In the genomic region with DNA sequence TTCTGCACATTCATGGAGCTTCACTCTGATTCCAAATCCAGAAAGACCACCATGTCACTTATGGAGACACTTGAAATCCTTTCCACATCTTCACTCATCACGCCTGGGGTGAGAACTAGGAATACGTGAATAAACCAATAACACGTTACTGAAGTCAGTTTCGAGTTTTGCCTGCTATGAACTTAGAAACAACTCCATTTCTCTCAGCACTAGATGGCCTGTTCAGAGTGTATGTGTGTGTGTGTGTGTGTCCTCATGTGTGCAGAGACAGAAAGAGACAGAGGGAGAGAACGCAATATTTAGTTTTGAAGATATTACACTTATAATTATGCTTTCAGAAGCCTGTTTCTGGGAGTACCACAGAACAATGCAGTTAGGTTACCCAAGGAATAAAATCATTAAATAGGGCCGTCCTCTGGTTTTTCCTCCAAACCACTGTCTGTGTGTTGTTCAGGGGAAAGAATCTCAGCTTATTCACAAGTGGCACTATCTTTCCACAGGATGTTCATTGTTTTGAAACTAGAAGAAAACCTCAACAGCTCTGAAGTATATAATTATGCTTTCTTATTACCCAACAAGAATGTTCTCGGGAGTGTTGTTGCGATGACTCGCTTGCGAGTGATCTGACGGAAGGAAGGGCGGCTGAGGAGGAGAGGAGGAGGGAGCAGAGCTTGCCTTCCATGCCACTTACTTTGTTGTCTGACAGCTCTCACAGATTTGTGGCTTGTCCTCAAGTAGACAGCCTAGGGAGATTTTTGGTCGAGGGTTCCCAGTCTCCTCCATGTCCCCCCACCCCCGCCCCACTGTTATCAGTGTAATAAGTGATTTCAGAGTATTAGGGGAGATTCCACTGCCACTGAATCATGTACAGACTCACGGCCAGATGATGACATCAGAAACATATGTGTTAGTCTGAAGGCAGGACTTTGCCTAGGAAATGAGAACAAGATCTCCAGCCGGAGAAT, we compare ENCODE assay signal across 8 cellular contexts.
DNase-seq lines count a peak whose midpoint lies in the region; ATAC-seq and TF ChIP-seq lines count a peak whose summit lies in the region.

No MANE protein-coding gene starts in this region.

- H3K9me3 ChIP-seq in ovary = no peaks in the 10 kb centered on the region
- no peaks in the 10 kb centered on the region for H3K9me3 ChIP-seq in aorta (ENCODE audit: control insufficient read depth, low read length)
- no peaks in the 10 kb centered on the region for H3K9me3 ChIP-seq in HAP-1

- H3K27me3 ChIP-seq in ovary = no peaks in the 10 kb centered on the region
- H3K27me3 ChIP-seq in aorta (ENCODE audit: control insufficient read depth in 1 of 2, insufficient read depth in 2 of 2, low read length in 1 of 2) = no peaks in the 10 kb centered on the region
- H3K27me3 ChIP-seq in HAP-1 (ENCODE audit: low read depth) = peaks cover 9% of the 10 kb centered on the region

- WGBS in ovary, 3 donors = 31 to 32% (median 31%) methylated on average over 16 of the region's 16 CpGs
- 37 to 38% methylated on average over 16 of the region's 16 CpGs for WGBS in aorta, 2 donors

- H3K4me1 ChIP-seq in ovary (ENCODE audit: insufficient read depth) = peaks cover 1% of the 10 kb centered on the region
- H3K4me1 ChIP-seq in aorta (ENCODE audit: control insufficient read depth in 1 of 2, insufficient read depth in 2 of 2, low read length in 2 of 2) = no peaks in the 10 kb centered on the region
- H3K4me1 ChIP-seq in HAP-1 = no peaks in the 10 kb centered on the region

- H3K4me3 ChIP-seq in epithelial cell of proximal tubule (ENCODE audit: low read depth, low read length) = peak overlapping the region; percentile 26
- H3K4me3 ChIP-seq in ovary = peak overlapping the region; percentile 16
- H3K4me3 ChIP-seq in aorta (ENCODE audit: low read length in 2 of 2) = no peak overlapping the region
- no peak overlapping the region for H3K4me3 ChIP-seq in HAP-1

- H3K36me3 ChIP-seq in ovary (no peaks in the 10 kb centered on the region), aorta (ENCODE audit: control insufficient read depth in 1 of 2, insufficient read depth in 2 of 2, low read length in 1 of 2) (no peaks in the 10 kb centered on the region), HAP-1 (replicated peaks) (no peaks in the 10 kb centered on the region)

- H3K27ac ChIP-seq in ovary (peak overlapping the region; percentile 50 to 54), aorta (ENCODE audit: low read depth in 1 of 2, low read length in 2 of 2) (no peak overlapping the region)

- in situ Hi-C loops in HAP-1 (cut with MboI; ENCODE audit: low sequenced_read_pairs) = no loop called here

- peak; percentile 49 for DNase-seq in activated gamma-delta T cell treated with Interleukin-2 at 50 U/mL for 16 hours
- no peak for DNase-seq in activated gamma-delta T cell (lab: John Stamatoyannopoulos, UW)
- DNase-seq in activated CD8-positive, alpha-beta memory T cell treated with anti-CD3 and anti-CD28 coated beads for 24 hours = peak; percentile 80
- peak; percentile 83 for DNase-seq in epithelial cell of proximal tubule (ENCODE audit: low read depth)
- DNase-seq in ovary = peak; percentile 39 to 75 (median 55)
- peak; percentile 67 to 81 for DNase-seq in aorta
- no peak for DNase-seq in HAP-1 (ENCODE audit: low spot score in 2 of 2)

- ATAC-seq in aorta (ENCODE audit: low FRiP score) (peak; percentile 82), HG02973 (IDR thresholded peaks at IDR 0.05; ENCODE audit: unreplicated experiment) (no peak)

- no peak for TF ChIP-seq POLR2A in ovary (IDR thresholded peaks at IDR 0.05)

- TF ChIP-seq CTCF in epithelial cell of proximal tubule (conservative IDR thresholded peaks at IDR 0.05; ENCODE audit: low read depth, low read length) (no peak), ovary (IDR thresholded peaks at IDR 0.05) (no peak)

- intact Hi-C loops in ovary (cut with DNase I) (no loop called here), aorta (cut with DNase I) (no loop called here)

- TF ChIP-seq EP300 in ovary (IDR thresholded peaks at IDR 0.05) = no peak

Comparison
In these comparisons a context has a peak if more than half of its experiments do, and no peak if none do; other contexts are left out.
1. DNase-seq: peak in activated gamma-delta T cell treated with Interleukin-2 at 50 U/mL for 16 hours (single experiment), activated CD8-positive, alpha-beta memory T cell treated with anti-CD3 and anti-CD28 coated beads for 24 hours (single experiment), epithelial cell of proximal tubule (single experiment), ovary (5 of 5) and aorta (2 of 2); none in activated gamma-delta T cell (single experiment) and HAP-1 (0 of 2).
2. H3K4me3 ChIP-seq: peak in epithelial cell of proximal tubule (single experiment) and ovary (single experiment); none in aorta (0 of 2) and HAP-1 (single experiment).
3. H3K27ac ChIP-seq: peak in ovary (2 of 2); none in aorta (0 of 2).